ENCODE assay signal across 6 cellular contexts in the genomic region with DNA sequence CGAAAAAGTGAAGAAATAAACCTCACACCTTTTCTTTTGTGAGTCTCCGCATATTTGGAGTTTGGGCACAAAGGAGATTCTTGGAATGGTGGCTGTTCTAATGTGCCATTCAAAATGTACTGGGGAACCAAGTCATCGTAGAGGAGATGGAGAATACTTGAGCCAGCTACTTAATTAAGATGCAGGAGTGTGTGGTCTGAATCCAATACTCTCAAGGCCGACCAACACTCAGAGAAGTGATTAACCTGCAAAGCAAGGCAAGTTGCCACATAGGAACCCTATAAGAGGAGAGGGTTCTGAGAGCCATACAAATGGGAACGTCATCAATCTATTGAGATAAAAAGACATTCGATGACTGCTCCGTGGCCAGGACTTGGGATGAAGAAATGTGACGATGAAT.
"Had no signal": no experiment of that assay in that cellular context is flagged by ENCODE, and none has a peak within 500 bp of the region (broad histone marks: within the 10 kb centered on the region; RNA-seq: fewer than 3 reads in every experiment).

No MANE protein-coding gene starts in this region.

- DNase-seq: H9, HCEC 1CT had no signal

- ATAC-seq: GM23338, HepG2 had no signal

- H3K27ac ChIP-seq: HL-60, KMS-11 had no signal

- H3K4me3 ChIP-seq: GM23338 had no signal
